ENCODE assay signal across 1 cellular context in the genomic region with DNA sequence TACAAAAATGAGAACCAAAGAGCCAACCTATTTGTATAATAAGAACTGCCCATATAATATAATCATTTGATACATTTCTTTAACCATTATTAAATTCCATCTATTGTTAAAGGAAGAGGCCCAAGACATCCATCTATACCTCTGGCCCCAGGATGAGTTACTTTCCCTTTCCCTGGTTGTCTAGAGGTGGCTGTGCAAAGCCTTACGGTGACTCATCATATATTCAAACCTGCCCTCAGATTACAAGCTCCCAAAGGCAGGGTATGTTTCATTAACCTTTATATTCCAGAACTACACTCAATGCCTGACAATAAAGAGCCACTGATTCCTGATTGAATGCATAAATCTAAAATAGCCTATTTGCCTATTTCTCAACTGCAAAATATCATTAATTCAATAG.
TF ChIP-seq lines count a peak whose summit lies in the region.

No MANE protein-coding gene starts in this region.

TF ChIP-seq in HepG2, 621 proteins besides CTCF, POLR2A, EP300 and RAD21:
- peak; percentile 54 for TF ChIP-seq NFE2L2 (IDR thresholded peaks at IDR 0.05; ENCODE audit: low read length)
- TF ChIP-seq ZNF605 (CRISPR knock-in tag; IDR thresholded peaks at IDR 0.05) = no peak
TF ChIP-seq in HepG2: peak in this region for 1.
